In the genomic region with DNA sequence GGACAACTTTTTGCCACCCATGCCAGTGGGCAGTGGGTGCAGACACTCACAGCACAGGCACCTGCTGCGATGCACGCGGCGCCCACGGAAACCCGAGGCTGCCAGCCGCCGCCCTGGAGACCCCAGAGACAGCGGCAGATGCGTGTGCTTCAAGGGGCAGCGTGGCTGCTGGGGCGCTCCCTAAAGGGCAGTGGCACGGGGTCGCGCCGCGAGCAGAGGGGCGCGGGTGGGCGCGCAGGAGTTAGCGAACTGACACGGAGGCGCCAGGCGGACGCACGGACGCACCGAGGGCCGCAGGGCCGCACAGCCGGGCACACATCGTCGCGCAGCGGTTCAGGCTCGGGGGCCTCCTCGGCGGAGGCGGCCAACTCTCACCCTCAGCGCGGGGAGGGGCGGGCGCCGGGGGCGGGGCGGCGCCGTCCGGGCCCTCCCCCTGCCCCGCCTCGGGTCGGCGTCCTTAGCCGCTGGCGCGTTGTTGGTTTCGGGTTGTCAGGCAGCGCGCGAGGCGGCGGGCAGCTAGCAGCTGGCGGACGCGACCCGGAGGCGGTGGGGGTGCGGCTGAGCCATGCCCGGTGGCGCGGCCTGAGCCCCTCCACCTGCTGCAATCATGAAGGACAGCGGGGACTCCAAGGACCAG, we compare ENCODE assay signal across 8 cellular contexts. TPM values are rescaled to one million over a fixed set of nuclear protein-coding genes. Genes with fewer than 3 reads are reported as not detected.
A peak's percentile ranks its signal among the peaks of the same experiment; 100 is the strongest.
DNase-seq lines count a peak whose midpoint lies in the region; ATAC-seq and TF ChIP-seq lines count a peak whose summit lies in the region.

A gene with protein sequence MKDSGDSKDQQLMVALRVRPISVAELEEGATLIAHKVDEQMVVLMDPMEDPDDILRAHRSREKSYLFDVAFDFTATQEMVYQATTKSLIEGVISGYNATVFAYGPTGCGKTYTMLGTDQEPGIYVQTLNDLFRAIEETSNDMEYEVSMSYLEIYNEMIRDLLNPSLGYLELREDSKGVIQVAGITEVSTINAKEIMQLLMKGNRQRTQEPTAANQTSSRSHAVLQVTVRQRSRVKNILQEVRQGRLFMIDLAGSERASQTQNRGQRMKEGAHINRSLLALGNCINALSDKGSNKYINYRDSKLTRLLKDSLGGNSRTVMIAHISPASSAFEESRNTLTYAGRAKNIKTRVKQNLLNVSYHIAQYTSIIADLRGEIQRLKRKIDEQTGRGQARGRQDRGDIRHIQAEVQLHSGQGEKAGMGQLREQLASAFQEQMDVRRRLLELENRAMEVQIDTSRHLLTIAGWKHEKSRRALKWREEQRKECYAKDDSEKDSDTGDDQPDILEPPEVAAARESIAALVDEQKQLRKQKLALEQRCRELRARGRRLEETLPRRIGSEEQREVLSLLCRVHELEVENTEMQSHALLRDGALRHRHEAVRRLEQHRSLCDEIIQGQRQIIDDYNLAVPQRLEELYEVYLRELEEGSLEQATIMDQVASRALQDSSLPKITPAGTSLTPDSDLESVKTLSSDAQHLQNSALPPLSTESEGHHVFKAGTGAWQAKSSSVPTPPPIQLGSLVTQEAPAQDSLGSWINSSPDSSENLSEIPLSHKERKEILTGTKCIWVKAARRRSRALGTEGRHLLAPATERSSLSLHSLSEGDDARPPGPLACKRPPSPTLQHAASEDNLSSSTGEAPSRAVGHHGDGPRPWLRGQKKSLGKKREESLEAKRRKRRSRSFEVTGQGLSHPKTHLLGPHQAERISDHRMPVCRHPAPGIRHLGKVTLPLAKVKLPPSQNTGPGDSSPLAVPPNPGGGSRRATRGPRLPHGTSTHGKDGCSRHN (plus strand): TSS at position 484 of the 637 bp plus-strand sequence. CDS start 124 bp downstream, at position 608.

- TF ChIP-seq CTCF in GM10266 (IDR thresholded peaks at IDR 0.05; ENCODE audit: control insufficient read depth, insufficient read depth, low read depth, missing control alignments) = no peak
- TF ChIP-seq CTCF in tibial nerve (IDR thresholded peaks at IDR 0.05) = no peak

- peak within 1 kb of the TSS; percentile 25 to 86 (median 70) for H3K27ac ChIP-seq in tibial nerve

- no peak for TF ChIP-seq POLR2A in tibial nerve (IDR thresholded peaks at IDR 0.05)

- WGBS in tibial nerve, 2 donors = 0 to 4% methylated on average over 4 to 17 of the region's 73 CpGs

- H3K27me3 ChIP-seq in tibial nerve = peaks cover 0 to 23% of the 10 kb centered on the region in 2 donors

- DNase-seq in GM10266 (ENCODE audit: extremely low spot score) (peak; percentile 90), activated T-cell treated with anti-CD3 and anti-CD28 coated beads for 48 hours (ENCODE audit: low read depth) (peak; percentile 65), head of caudate nucleus (peak; percentile 33 to 86 (median 72)), posterior cingulate gyrus (peak in 7 of 10 donors; percentile 33 to 93 (median 53)), tibial nerve (ENCODE audit: low spot score in 2 of 2) (no peak)
- no peak for DNase-seq in Jurkat, Clone E6-1 (ENCODE audit: low read depth, low spot score)

- ATAC-seq in HG03378 (IDR thresholded peaks at IDR 0.05; ENCODE audit: unreplicated experiment) = no peak
- no peak for ATAC-seq in GM21360 (IDR thresholded peaks at IDR 0.05; ENCODE audit: unreplicated experiment)

- H3K36me3 ChIP-seq in tibial nerve = no peaks in the 10 kb centered on the region

- H3K9me3 ChIP-seq in tibial nerve = no peaks in the 10 kb centered on the region

- no peak for TF ChIP-seq EP300 in tibial nerve (IDR thresholded peaks at IDR 0.05)

- intact Hi-C loops in head of caudate nucleus (cut with DNase I) = no loop called here
- intact Hi-C loops in posterior cingulate gyrus (cut with DNase I) = loop anchor here (5.0 kb wide), 1 partner anchor 36 kb away; the partner anchor contains the start of gene BTBD17

- H3K4me1 ChIP-seq in tibial nerve = peaks cover 0 to 33% (median 11%) of the 10 kb centered on the region in 4 donors

- H3K4me3 ChIP-seq in Jurkat, Clone E6-1 (ENCODE audit: low read length) = peak within 1 kb of the TSS; percentile 23
- H3K4me3 ChIP-seq in tibial nerve = peak within 1 kb of the TSS; percentile 13 to 54 (median 33)

RNA-seq across cellular contexts. Expression of the gene that starts here (rescaled TPM):
- 2.4 TPM for polyA plus RNA-seq in Jurkat, Clone E6-1 (2012; ENCODE audit: insufficient read depth, insufficient read length)
- 100 to 1,000 TPM in 3 of 4 donors, 10 to 100 TPM in 1; 77.4 to 211 (median 117) TPM for total RNA-seq in tibial nerve

Comparison
In these comparisons a context has a peak if more than half of its experiments do, and no peak if none do; other contexts are left out.
1. DNase-seq: peak in GM10266 (single experiment), activated T-cell treated with anti-CD3 and anti-CD28 coated beads for 48 hours (single experiment), head of caudate nucleus (42 of 42) and posterior cingulate gyrus (7 of 10); none in Jurkat, Clone E6-1 (single experiment) and tibial nerve (0 of 2).